Comparison of ENCODE assay signal across 8 cellular contexts in the genomic region with DNA sequence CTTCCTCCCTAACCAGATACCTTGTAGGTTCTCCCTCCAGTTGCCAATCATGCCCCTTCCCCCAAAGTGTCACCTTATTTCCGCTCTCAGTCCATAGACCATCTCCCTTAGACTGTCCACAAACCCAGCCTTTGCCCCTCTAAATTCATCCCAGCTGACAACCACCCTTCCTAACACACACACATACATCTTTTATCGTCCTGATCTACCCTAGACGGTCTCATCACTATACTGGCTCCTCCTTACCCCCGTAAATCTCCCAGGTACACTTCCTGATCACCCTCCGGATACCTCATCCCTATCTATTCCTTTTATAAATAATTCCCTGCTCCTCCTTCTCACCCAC. TPM values are rescaled to one million over a fixed set of nuclear protein-coding genes. Genes with fewer than 3 reads are reported as not detected.
DNase-seq lines count a peak whose midpoint lies in the region; ATAC-seq, FAIRE-seq and TF ChIP-seq lines count a peak whose summit lies in the region.

No MANE protein-coding gene starts in this region.

- no peaks in the 10 kb centered on the region for H3K9me3 Mint-ChIP-seq in activated CD4-positive, alpha-beta T cell treated with anti-CD3 and anti-CD28 coated beads, Interleukin-2, amount 10 ng/mL, durations not matched to agents 24 days and 14 days
- H3K9me3 Mint-ChIP-seq in osteocyte (ENCODE audit: unreplicated experiment): no peaks in the 10 kb centered on the region

- no peaks in the 10 kb centered on the region for H3K36me3 ChIP-seq in endothelial cell of umbilical vein (ENCODE audit: control insufficient read depth in 2 of 2, extremely low read depth in 1 of 2, insufficient read depth in 2 of 2, low read length in 2 of 2)

- H3K9ac ChIP-seq in endothelial cell of umbilical vein (replicated peaks; ENCODE audit: extremely low read depth, insufficient read depth, low read length): peak overlapping the region; percentile 93

- no peak for TF ChIP-seq CTCF in NB4 (IDR thresholded peaks at IDR 0.05; ENCODE audit: low read depth, low read length)
- no peak for TF ChIP-seq CTCF in endothelial cell of umbilical vein (IDR thresholded peaks at IDR 0.05; ENCODE audit: extremely low read depth in 1 of 2, insufficient read depth in 1 of 2, low read depth in 1 of 2, low read length in 2 of 2)
- TF ChIP-seq CTCF in osteocyte (IDR thresholded peaks at IDR 0.05): no peak

- H3K4me2 ChIP-seq in endothelial cell of umbilical vein (ENCODE audit: insufficient read depth, low read length): peak overlapping the region; percentile 93

- H2AFZ ChIP-seq in endothelial cell of umbilical vein (ENCODE audit: low read depth, low read length): peak overlapping the region; percentile 78

- H3K4me1 ChIP-seq in endothelial cell of umbilical vein (ENCODE audit: control insufficient read depth, extremely low read depth, insufficient read depth, low read length): peaks cover 15% of the 10 kb centered on the region

- H3K27ac ChIP-seq in endothelial cell of umbilical vein (ENCODE audit: insufficient read depth, low read depth, low read length): peak overlapping the region; percentile 75

- dilution Hi-C loops in endothelial cell of umbilical vein (cut with MboI; ENCODE audit: extremely low pct_ligation_motif_present, low sequenced_read_pairs): no loop called here

- H3K27ac Mint-ChIP-seq in activated CD4-positive, alpha-beta T cell treated with anti-CD3 and anti-CD28 coated beads, Interleukin-2, amount 10 ng/mL, durations not matched to agents 24 days and 14 days: peak overlapping the region; percentile 98
- peak overlapping the region; percentile 85 for H3K27ac Mint-ChIP-seq in osteocyte (ENCODE audit: unreplicated experiment)

- no peaks in the 10 kb centered on the region for H4K20me1 ChIP-seq in endothelial cell of umbilical vein (replicated peaks; ENCODE audit: control insufficient read depth, extremely low read depth, insufficient read depth, low read length)

- FAIRE-seq in endothelial cell of umbilical vein (lab: Jason Lieb, UNC): no peak

- intact Hi-C loops in activated CD4-positive, alpha-beta T cell treated with anti-CD3 and anti-CD28 coated beads, Interleukin-2, amount 10 ng/mL, durations not matched to agents 24 days and 14 days (cut with micrococcal nuclease): loop anchor here (5.0 kb wide), 3 partner anchors 35 to 130 kb away; no protein-coding TSS in a partner anchor
- intact Hi-C loops in endothelial cell of umbilical vein (cut with micrococcal nuclease): loop anchor here (5.0 kb wide), 1 partner anchor 100 kb away; no protein-coding TSS in a partner anchor

- no peaks in the 10 kb centered on the region for H3K27me3 Mint-ChIP-seq in activated CD4-positive, alpha-beta T cell treated with anti-CD3 and anti-CD28 coated beads, Interleukin-2, amount 10 ng/mL, durations not matched to agents 24 days and 14 days
- no peaks in the 10 kb centered on the region for H3K27me3 Mint-ChIP-seq in osteocyte (ENCODE audit: unreplicated experiment)

- H3K9me3 ChIP-seq in endothelial cell of umbilical vein (replicated peaks; ENCODE audit: control insufficient read depth, insufficient read depth, low read length): no peaks in the 10 kb centered on the region

- peak overlapping the region; percentile 91 for H3K4me3 Mint-ChIP-seq in activated CD4-positive, alpha-beta T cell treated with anti-CD3 and anti-CD28 coated beads, Interleukin-2, amount 10 ng/mL, durations not matched to agents 24 days and 14 days
- H3K4me3 Mint-ChIP-seq in osteocyte (ENCODE audit: unreplicated experiment): peak overlapping the region; percentile 90

- DNase-seq in activated CD4-positive, alpha-beta T cell treated with anti-CD3 and anti-CD28 coated beads, Interleukin-2, amount 10 ng/mL, durations not matched to agents 24 days and 14 days: no peak
- no peak for DNase-seq in activated CD4-positive, alpha-beta T cell treated with anti-CD3 and anti-CD28 coated beads, Interleukin-2, amount 50 U/mL, for 1 hour
- DNase-seq in NB4 (ENCODE audit: low read depth) (peak; percentile 14), endothelial cell of umbilical vein (ENCODE audit: low read depth, low spot score) (no peak), osteocyte (ENCODE audit: extremely low spot score, unreplicated experiment) (no peak), NCI-H226 (no peak), globus pallidus (ENCODE audit: low spot score) (no peak)

- no peak for ATAC-seq in HG03108 (IDR thresholded peaks at IDR 0.05; ENCODE audit: unreplicated experiment)

- H3K9me1 ChIP-seq in endothelial cell of umbilical vein (replicated peaks; ENCODE audit: control insufficient read depth, extremely low read depth, insufficient read depth, low read length): no peaks in the 10 kb centered on the region

- TF ChIP-seq POLR2A in NB4 (IDR thresholded peaks at IDR 0.05; ENCODE audit: extremely low read depth, insufficient read length) (no peak), endothelial cell of umbilical vein (IDR thresholded peaks at IDR 0.05; ENCODE audit: low read depth, low read length) (no peak)

- peaks cover 43% of the 10 kb centered on the region for H3K4me1 Mint-ChIP-seq in activated CD4-positive, alpha-beta T cell treated with anti-CD3 and anti-CD28 coated beads, Interleukin-2, amount 10 ng/mL, durations not matched to agents 24 days and 14 days
- H3K4me1 Mint-ChIP-seq in osteocyte (ENCODE audit: unreplicated experiment): peaks cover 24% of the 10 kb centered on the region

- no TSS peak for BruUV-seq in endothelial cell of umbilical vein (replicated peaks; lab: Mats Ljungman, UMichigan)

- POLR2A ChIA-PET in endothelial cell of umbilical vein (lab: Charles Lee): interaction anchor here (0.6 kb wide), 1 partner anchor 158 kb away, joined by 4 read pairs; no protein-coding TSS in a partner anchor

- peaks cover 23% of the 10 kb centered on the region for H3K36me3 Mint-ChIP-seq in activated CD4-positive, alpha-beta T cell treated with anti-CD3 and anti-CD28 coated beads, Interleukin-2, amount 10 ng/mL, durations not matched to agents 24 days and 14 days (ENCODE audit: low read depth)
- peaks cover 2% of the 10 kb centered on the region for H3K36me3 Mint-ChIP-seq in osteocyte (ENCODE audit: unreplicated experiment)

- H3K4me3 ChIP-seq in NB4 (ENCODE audit: low read depth, low read length) (peak overlapping the region; percentile 88), endothelial cell of umbilical vein (replicated peaks in 1 of 3; ENCODE audit: insufficient read depth in 1 of 3, low read depth in 1 of 3, low read length in 3 of 3) (peak overlapping the region; percentile 42 to 99 (median 62))

- peaks cover 65% of the 10 kb centered on the region for H3K79me2 ChIP-seq in endothelial cell of umbilical vein (ENCODE audit: control insufficient read depth, insufficient read depth, low read length)

- CTCF ChIA-PET in endothelial cell of umbilical vein (lab: Charles Lee): no interaction called here

- no peaks in the 10 kb centered on the region for H3K27me3 ChIP-seq in endothelial cell of umbilical vein (ENCODE audit: control insufficient read depth in 2 of 2, insufficient read depth in 2 of 2, low read length in 2 of 2)

RNA-seq across cellular contexts. Expression of gene THOC7, which starts 0.8 kb away (rescaled TPM):
- total RNA-seq in activated CD4-positive, alpha-beta T cell treated with anti-CD3 and anti-CD28 coated beads, Interleukin-2, amount 10 ng/mL, durations not matched to agents 24 days and 14 days: 106 and 109 TPM in 2 replicates
- total RNA-seq in endothelial cell of umbilical vein (68.7 and 69.4 TPM in 2 replicates), osteocyte (55.0 and 59.4 TPM in 2 replicates)
- polyA plus RNA-seq in endothelial cell of umbilical vein: 11.6 and 16.9 TPM in 2 replicates
- 51.3 and 58.8 TPM in 2 replicates for polyA plus RNA-seq in endothelial cell of umbilical vein (2011; cell fraction: cytosol; rRNA removed)
- polyA plus RNA-seq in endothelial cell of umbilical vein (2011; cell fraction: nucleus; rRNA removed): 17.3 and 22.5 TPM in 2 replicates
- 54.0 and 88.4 TPM in 2 replicates for polyA plus RNA-seq in endothelial cell of umbilical vein (2012)
- 13.8 and 14.6 TPM in 2 replicates for polyA minus RNA-seq in endothelial cell of umbilical vein
- polyA minus RNA-seq in endothelial cell of umbilical vein (2011; cell fraction: cytosol; rRNA and poly(A)+ RNA removed): 13.0 TPM
- 3.3 and 4.3 TPM in 2 replicates for polyA minus RNA-seq in endothelial cell of umbilical vein (2011; cell fraction: nucleus; rRNA and poly(A)+ RNA removed)

RNA-seq across cellular contexts. Expression of gene ATXN7, which starts 0.9 kb away (rescaled TPM):
- 37.8 and 39.6 TPM in 2 replicates for total RNA-seq in activated CD4-positive, alpha-beta T cell treated with anti-CD3 and anti-CD28 coated beads, Interleukin-2, amount 10 ng/mL, durations not matched to agents 24 days and 14 days
- 27.1 and 34.7 TPM in 2 replicates for total RNA-seq in endothelial cell of umbilical vein
- 21.2 and 28.6 TPM in 2 replicates for polyA plus RNA-seq in endothelial cell of umbilical vein
- 8.6 and 9.0 TPM in 2 replicates for polyA plus RNA-seq in endothelial cell of umbilical vein (2011; cell fraction: cytosol; rRNA removed)
- 77.3 and 82.2 TPM in 2 replicates for polyA plus RNA-seq in endothelial cell of umbilical vein (2011; cell fraction: nucleus; rRNA removed)
- polyA plus RNA-seq in endothelial cell of umbilical vein (2012): 8.2 and 8.7 TPM in 2 replicates
- 78.3 and 88.7 TPM in 2 replicates for polyA minus RNA-seq in endothelial cell of umbilical vein
- 17.6 TPM for polyA minus RNA-seq in endothelial cell of umbilical vein (2011; cell fraction: cytosol; rRNA and poly(A)+ RNA removed)
- 167 and 237 TPM in 2 replicates for polyA minus RNA-seq in endothelial cell of umbilical vein (2011; cell fraction: nucleus; rRNA and poly(A)+ RNA removed)
- total RNA-seq in osteocyte: 18.9 and 22.7 TPM in 2 replicates

RNA-seq across cellular contexts. Expression of gene C3orf49, which starts 43.7 kb away (rescaled TPM):
- total RNA-seq in activated CD4-positive, alpha-beta T cell treated with anti-CD3 and anti-CD28 coated beads, Interleukin-2, amount 10 ng/mL, durations not matched to agents 24 days and 14 days: not detected in 2 replicates
- total RNA-seq in endothelial cell of umbilical vein: not detected in 2 replicates
- polyA plus RNA-seq in endothelial cell of umbilical vein: not detected in 2 replicates
- polyA plus RNA-seq in endothelial cell of umbilical vein (2011; cell fraction: cytosol; rRNA removed): not detected in 2 replicates
- polyA plus RNA-seq in endothelial cell of umbilical vein (2011; cell fraction: nucleus; rRNA removed): not detected in 2 replicates
- polyA plus RNA-seq in endothelial cell of umbilical vein (2012): not detected in 2 replicates
- not detected in 2 replicates for polyA minus RNA-seq in endothelial cell of umbilical vein
- polyA minus RNA-seq in endothelial cell of umbilical vein (2011; cell fraction: cytosol; rRNA and poly(A)+ RNA removed): not detected
- not detected in 2 replicates for polyA minus RNA-seq in endothelial cell of umbilical vein (2011; cell fraction: nucleus; rRNA and poly(A)+ RNA removed)
- total RNA-seq in osteocyte: not detected in 2 replicates

RNA-seq across cellular contexts. Expression of gene SCAANT1, which starts 49.4 kb away (rescaled TPM):
- not detected in 2 replicates for total RNA-seq in activated CD4-positive, alpha-beta T cell treated with anti-CD3 and anti-CD28 coated beads, Interleukin-2, amount 10 ng/mL, durations not matched to agents 24 days and 14 days
- not detected in 2 replicates for total RNA-seq in endothelial cell of umbilical vein
- not detected in 2 replicates for polyA plus RNA-seq in endothelial cell of umbilical vein
- not detected in 2 replicates for polyA plus RNA-seq in endothelial cell of umbilical vein (2011; cell fraction: cytosol; rRNA removed)
- not detected in 2 replicates for polyA plus RNA-seq in endothelial cell of umbilical vein (2011; cell fraction: nucleus; rRNA removed)
- polyA plus RNA-seq in endothelial cell of umbilical vein (2012): not detected in 2 replicates
- not detected in 2 replicates for polyA minus RNA-seq in endothelial cell of umbilical vein
- not detected for polyA minus RNA-seq in endothelial cell of umbilical vein (2011; cell fraction: cytosol; rRNA and poly(A)+ RNA removed)
- not detected in 2 replicates for polyA minus RNA-seq in endothelial cell of umbilical vein (2011; cell fraction: nucleus; rRNA and poly(A)+ RNA removed)
- total RNA-seq in osteocyte: not detected in 2 replicates
